15 cellular contexts compared by ENCODE assay signal in the genomic region with DNA sequence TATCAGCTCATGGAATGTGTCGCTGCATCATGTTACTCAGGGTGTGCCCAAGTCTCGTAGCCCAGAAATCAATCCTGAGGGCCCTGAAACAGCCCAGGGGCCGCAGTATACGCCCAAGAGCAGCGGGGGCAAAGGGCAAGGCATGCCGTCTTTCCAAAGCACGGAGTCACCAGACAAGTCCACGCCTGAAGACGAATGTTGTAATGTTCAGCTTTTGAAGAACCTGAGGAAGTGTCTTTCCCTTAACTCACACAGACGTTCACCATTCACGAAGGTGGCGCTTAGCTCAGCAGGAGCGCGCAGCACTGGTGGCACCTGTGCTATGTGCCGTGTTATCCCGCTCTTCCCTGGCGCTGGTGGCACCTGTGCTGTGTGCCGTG. TPM values are rescaled to one million over a fixed set of nuclear protein-coding genes. Genes with fewer than 3 reads are reported as not detected.
DNase-seq lines count a peak whose midpoint lies in the region; ATAC-seq and TF ChIP-seq lines count a peak whose summit lies in the region.
"Had no signal": no experiment of that assay in that cellular context is flagged by ENCODE, and none has a peak within 500 bp of the region (broad histone marks: within the 10 kb centered on the region; RNA-seq: fewer than 3 reads in every experiment).

No MANE protein-coding gene starts in this region.

- peaks cover 71% of the 10 kb centered on the region for H3K4me1 Mint-ChIP-seq in activated T-cell treated with anti-CD3 and anti-CD28 coated beads, Interleukin-2, amount 50 U/mL, for 24 hours (ENCODE audit: low read depth)
- peaks cover 70% of the 10 kb centered on the region for H3K4me1 Mint-ChIP-seq in activated naive CD8-positive, alpha-beta T cell treated with anti-CD3 and anti-CD28 coated beads, Interleukin-2, amount 50 U/mL, for 24 hours

- H3K27ac Mint-ChIP-seq in activated T-cell treated with anti-CD3 and anti-CD28 coated beads, Interleukin-2, amount 50 U/mL, for 24 hours = peak overlapping the region; percentile 97
- H3K27ac Mint-ChIP-seq in activated naive CD8-positive, alpha-beta T cell treated with anti-CD3 and anti-CD28 coated beads, Interleukin-2, amount 50 U/mL, for 24 hours = peak overlapping the region; percentile 86

- H3K4me3 Mint-ChIP-seq in activated T-cell treated with anti-CD3 and anti-CD28 coated beads, Interleukin-2, amount 50 U/mL, for 24 hours = no peak overlapping the region
- H3K4me3 Mint-ChIP-seq in activated naive CD8-positive, alpha-beta T cell treated with anti-CD3 and anti-CD28 coated beads, Interleukin-2, amount 50 U/mL, for 24 hours = no peak overlapping the region

- H3K27me3 Mint-ChIP-seq in activated T-cell treated with anti-CD3 and anti-CD28 coated beads, Interleukin-2, amount 50 U/mL, for 24 hours = no peaks in the 10 kb centered on the region
- H3K27me3 Mint-ChIP-seq in activated naive CD8-positive, alpha-beta T cell treated with anti-CD3 and anti-CD28 coated beads, Interleukin-2, amount 50 U/mL, for 24 hours = no peaks in the 10 kb centered on the region

- CTCF ChIA-PET in HEK293T (lab: Yijun Ruan, JAX) = no interaction called here

- DNase-seq in activated T-cell treated with anti-CD3 and anti-CD28 coated beads, Interleukin-2, amount 50 U/mL, for 24 hours = peak; percentile 21
- DNase-seq in activated T-cell treated with anti-CD3 and anti-CD28 coated beads, Interleukin-2, amount 50 U/mL, for 1 hour = no peak
- no peak for DNase-seq in activated naive CD8-positive, alpha-beta T cell treated with anti-CD3 and anti-CD28 coated beads, Interleukin-2, amount 50 U/mL, for 24 hours
- DNase-seq in mesenteric fat pad (ENCODE audit: low spot score) = peak; percentile 59
- DNase-seq in substantia nigra (lab: John Stamatoyannopoulos, UW) = no peak
- DNase-seq in HEK293T (ENCODE audit: extremely low spot score) = no peak
- no peak for DNase-seq in SKM-1 treated with dmso at 0.1 percent for 144 hours (lab: John Stamatoyannopoulos, UW; ENCODE audit: unreplicated experiment)
- DNase-seq: activated CD4-positive, CD25-positive, alpha-beta regulatory T cell treated with anti-CD3 and anti-CD28 coated beads, Interleukin-2, amount 50 U/mL, for 72 hours; dermis blood vessel endothelial cell; MM.1S; NCI-H2107; NK-92 treated with Interleukin-12 subunit alpha and Interleukin-12 subunit beta, amount 100 ng/mL, for 24 hours; SK-N-SH had no signal

- no peak for ATAC-seq in activated naive CD8-positive, alpha-beta T cell treated with anti-CD3 and anti-CD28 coated beads, Interleukin-2, amount 50 U/mL, for 24 hours
- ATAC-seq in HG02678 (IDR thresholded peaks at IDR 0.05; ENCODE audit: unreplicated experiment) = no peak
- ATAC-seq: GM12878 had no signal

- H3K9me3 Mint-ChIP-seq in activated T-cell treated with anti-CD3 and anti-CD28 coated beads, Interleukin-2, amount 50 U/mL, for 24 hours = no peaks in the 10 kb centered on the region
- no peaks in the 10 kb centered on the region for H3K9me3 Mint-ChIP-seq in activated naive CD8-positive, alpha-beta T cell treated with anti-CD3 and anti-CD28 coated beads, Interleukin-2, amount 50 U/mL, for 24 hours

- peak overlapping the region; percentile 98 for H3K27ac ChIP-seq in substantia nigra (ENCODE audit: low read depth, low read length, poor library complexity, severe bottlenecking)

- H3K36me3 Mint-ChIP-seq in activated T-cell treated with anti-CD3 and anti-CD28 coated beads, Interleukin-2, amount 50 U/mL, for 24 hours (ENCODE audit: low read depth) = peaks cover 92% of the 10 kb centered on the region
- peaks cover 61% of the 10 kb centered on the region for H3K36me3 Mint-ChIP-seq in activated naive CD8-positive, alpha-beta T cell treated with anti-CD3 and anti-CD28 coated beads, Interleukin-2, amount 50 U/mL, for 24 hours (ENCODE audit: low read depth)

- POLR2A ChIA-PET in HEK293T (lab: Yijun Ruan, JAX) = no interaction called here

TF ChIP-seq in HEK293T, 16 proteins besides CTCF, POLR2A, EP300 and RAD21:
- TF ChIP-seq L3MBTL2 (conservative IDR thresholded peaks at IDR 0.05) (no peak), HDGF (IDR thresholded peaks at IDR 0.05; ENCODE audit: borderline replicate concordance) (no peak), TARDBP (IDR thresholded peaks at IDR 0.05) (no peak), NFRKB (IDR thresholded peaks at IDR 0.05) (no peak), SP1 (IDR thresholded peaks at IDR 0.05) (no peak), ELF4 (IDR thresholded peaks at IDR 0.05) (no peak), FOXK2 (IDR thresholded peaks at IDR 0.05) (no peak), SUZ12 (IDR thresholded peaks at IDR 0.05) (no peak), CTBP1 (IDR thresholded peaks at IDR 0.05; ENCODE audit: borderline replicate concordance) (no peak), LEF1 (IDR thresholded peaks at IDR 0.05; ENCODE audit: borderline replicate concordance) (no peak), FOXM1 (IDR thresholded peaks at IDR 0.05; ENCODE audit: borderline replicate concordance) (no peak), ARNT (IDR thresholded peaks at IDR 0.05) (no peak), ZNF384 (IDR thresholded peaks at IDR 0.05) (no peak), FOXA1 (IDR thresholded peaks at IDR 0.05) (no peak), BHLHE40 (IDR thresholded peaks at IDR 0.05; ENCODE audit: borderline replicate concordance) (no peak)
- TF ChIP-seq, protein P1, sequence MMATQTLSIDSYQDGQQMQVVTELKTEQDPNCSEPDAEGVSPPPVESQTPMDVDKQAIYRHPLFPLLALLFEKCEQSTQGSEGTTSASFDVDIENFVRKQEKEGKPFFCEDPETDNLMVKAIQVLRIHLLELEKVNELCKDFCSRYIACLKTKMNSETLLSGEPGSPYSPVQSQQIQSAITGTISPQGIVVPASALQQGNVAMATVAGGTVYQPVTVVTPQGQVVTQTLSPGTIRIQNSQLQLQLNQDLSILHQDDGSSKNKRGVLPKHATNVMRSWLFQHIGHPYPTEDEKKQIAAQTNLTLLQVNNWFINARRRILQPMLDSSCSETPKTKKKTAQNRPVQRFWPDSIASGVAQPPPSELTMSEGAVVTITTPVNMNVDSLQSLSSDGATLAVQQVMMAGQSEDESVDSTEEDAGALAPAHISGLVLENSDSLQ (IDR thresholded peaks at IDR 0.05) = no peak

RNA-seq across cellular contexts. Expression of a gene that starts 18.8 kb away (rescaled TPM):
- 3.6 TPM for total RNA-seq in mesenteric fat pad

RNA-seq across cellular contexts. Expression of a gene that starts 45.1 kb away (rescaled TPM):
- total RNA-seq in mesenteric fat pad = 10.8 TPM

Comparison
In these comparisons a context has a peak if more than half of its experiments do, and no peak if none do; other contexts are left out.
1. DNase-seq: peak in activated T-cell treated with anti-CD3 and anti-CD28 coated beads, Interleukin-2, amount 50 U/mL, for 24 hours (single experiment) and mesenteric fat pad (single experiment); none in activated T-cell treated with anti-CD3 and anti-CD28 coated beads, Interleukin-2, amount 50 U/mL, for 1 hour (single experiment), activated naive CD8-positive, alpha-beta T cell treated with anti-CD3 and anti-CD28 coated beads, Interleukin-2, amount 50 U/mL, for 24 hours (single experiment), substantia nigra (0 of 49), HEK293T (single experiment) and SKM-1 treated with dmso at 0.1 percent for 144 hours (single experiment).